ENCODE assay signal across 13 cellular contexts in genomic region chr2:235008584-235009044, GRCh38. TPM values are rescaled to one million over a fixed set of nuclear protein-coding genes. Genes with fewer than 3 reads are reported as not detected.
DNase-seq lines count a peak whose midpoint lies in the region; ATAC-seq and TF ChIP-seq lines count a peak whose summit lies in the region.
"Had no signal": no experiment of that assay in that cellular context is flagged by ENCODE, and none has a peak within 500 bp of the region (broad histone marks: within the 10 kb centered on the region; RNA-seq: fewer than 3 reads in every experiment).

No MANE protein-coding gene starts in this region.

- no peak overlapping the region for H3K4me2 ChIP-seq in SK-N-SH

- H3K9ac ChIP-seq in SK-N-SH, result no peak overlapping the region

- H3K4me1 ChIP-seq in lung (ENCODE audit: control insufficient read depth in 2 of 2, insufficient read depth in 2 of 2, low read length in 2 of 2) (peaks cover 0 to 21% of the 10 kb centered on the region in 2 donors), SK-N-SH (ENCODE audit: control insufficient read depth in 1 of 2, insufficient read depth in 2 of 2, low read depth in 1 of 2, low read length in 1 of 2) (peaks cover 0 to 55% of the 10 kb centered on the region in 2 experiments; a peak in 1 of 4 replicates), aorta (ENCODE audit: control insufficient read depth in 1 of 2, insufficient read depth in 2 of 2, low read length in 2 of 2) (no peaks in the 10 kb centered on the region)

- peak; percentile 45 for ATAC-seq in lung (ENCODE audit: insufficient read depth, low FRiP score)
- ATAC-seq in aorta (ENCODE audit: low FRiP score), result no peak
- ATAC-seq: activated CD8-positive, alpha-beta T cell treated with anti-CD3 and anti-CD28 coated beads, Interleukin-2, amount 10 ng/mL, durations not matched to agents 7 days and 5 days had no signal

- H3K36me3 ChIP-seq in WERI-Rb-1 (peaks cover 45% of the 10 kb centered on the region), lung (ENCODE audit: control insufficient read depth in 2 of 2, insufficient read depth in 2 of 2, low read length in 2 of 2) (no peaks in the 10 kb centered on the region), SK-N-SH (replicated peaks in 1 of 2; ENCODE audit: control insufficient read depth in 1 of 2, insufficient read depth in 2 of 2, low read length in 1 of 2) (peaks cover 6 to 8% of the 10 kb centered on the region in 2 experiments), aorta (ENCODE audit: control insufficient read depth in 1 of 2, insufficient read depth in 2 of 2, low read length in 1 of 2) (no peaks in the 10 kb centered on the region)

- no peak for TF ChIP-seq RAD21 in SK-N-SH (IDR thresholded peaks at IDR 0.05; ENCODE audit: low read length)

- H3K79me2 ChIP-seq in SK-N-SH (ENCODE audit: insufficient read depth), result peaks cover 98% of the 10 kb centered on the region

- intact Hi-C loops in aorta (cut with DNase I), result loop anchor here in 1 of 2 donors (5.0 kb wide), 1 partner anchor 99 kb away; no protein-coding TSS in a partner anchor

- CTCF ChIA-PET in SK-N-SH (lab: Yijun Ruan, JAX), result interaction anchor here (0.7 to 1.2 kb wide), 3 partner anchors 27 to 99 kb away, joined by 3 to 4 read pairs (median 3); no protein-coding TSS in a partner anchor

- no peak for TF ChIP-seq EP300 in SK-N-SH (IDR thresholded peaks at IDR 0.05; ENCODE audit: borderline replicate concordance in 1 of 2, low read depth in 1 of 2, low read length in 1 of 2)

- 69 to 82% methylated on average over 6 of the region's 6 CpGs for whole genome bisulfite sequencing in lung, 2 donors
- WGBS in SK-N-SH (ENCODE audit: low lambda C conversion rate), result 91% methylated on average over 6 of the region's 6 CpGs
- WGBS in aorta, 2 donors, result 82 to 83% methylated on average over 6 of the region's 6 CpGs

- H3K9me3 ChIP-seq in WERI-Rb-1 (ENCODE audit: severe bottlenecking) (no peaks in the 10 kb centered on the region), lung (ENCODE audit: control insufficient read depth in 2 of 2, insufficient read depth in 1 of 2, low read length in 1 of 2) (no peaks in the 10 kb centered on the region), SK-N-SH (no peaks in the 10 kb centered on the region), aorta (ENCODE audit: control insufficient read depth, low read length) (no peaks in the 10 kb centered on the region)

- POLR2A ChIA-PET in SK-N-SH (lab: Yijun Ruan, JAX), result no interaction called here

- peaks cover 40% of the 10 kb centered on the region for H4K20me1 ChIP-seq in SK-N-SH (ENCODE audit: insufficient read depth)

- DNase-seq in SIG-M5 treated with dmso at 0.1 percent for 504 hours (lab: John Stamatoyannopoulos, UW; ENCODE audit: unreplicated experiment) (peak; percentile 6), SIG-M5 (lab: John Stamatoyannopoulos, UW) (no peak), WERI-Rb-1 (peak; percentile 50), lung (ENCODE audit: low spot score) (no peak), ureter (ENCODE audit: low spot score) (peak; percentile 60), SK-N-SH (no peak), aorta (no peak), NCI-H1436 (lab: John Stamatoyannopoulos, UW) (no peak)
- DNase-seq: activated CD8-positive, alpha-beta T cell treated with anti-CD3 and anti-CD28 coated beads, Interleukin-2, amount 10 ng/mL, durations not matched to agents 7 days and 5 days; activated naive CD8-positive, alpha-beta T cell treated with anti-CD3 and anti-CD28 coated beads, Interleukin-2, amount 10 ng/mL, durations not matched to agents 7 days and 5 days; GF-D8; NCI-H69; stimulated activated naive CD4-positive, alpha-beta T cell had no signal

- TF ChIP-seq CTCF in WERI-Rb-1 (IDR thresholded peaks at IDR 0.05; ENCODE audit: low read depth, low read length) (no peak), lung (IDR thresholded peaks at IDR 0.05; ENCODE audit: control extremely low read depth, extremely low read depth) (no peak), SK-N-SH (IDR thresholded peaks at IDR 0.05) (no peak)

- H3F3A ChIP-seq in SK-N-SH (replicated peaks; ENCODE audit: insufficient read depth), result peaks cover 4% of the 10 kb centered on the region

- peak overlapping the region; percentile 90 for H3K27ac ChIP-seq in WERI-Rb-1
- H3K27ac ChIP-seq in lung (ENCODE audit: low read depth in 1 of 2, low read length in 1 of 2), result no peak overlapping the region
- no peak overlapping the region for H3K27ac ChIP-seq in SK-N-SH (ENCODE audit: low read depth in 2 of 2, low read length in 1 of 2)
- no peak overlapping the region for H3K27ac ChIP-seq in aorta (ENCODE audit: low read depth in 1 of 2, low read length in 2 of 2)

- H3K4me3 ChIP-seq in WERI-Rb-1 (ENCODE audit: low read depth, low read length) (no peak overlapping the region), lung (no peak overlapping the region), SK-N-SH (ENCODE audit: low read depth in 2 of 2, low read length in 1 of 2) (no peak overlapping the region), aorta (ENCODE audit: low read length in 2 of 2) (no peak overlapping the region)

- no peak overlapping the region for H2AFZ ChIP-seq in SK-N-SH (ENCODE audit: low read depth)

- H3K9me2 ChIP-seq in SK-N-SH, result no peaks in the 10 kb centered on the region

- H3K27me3 ChIP-seq in WERI-Rb-1 (ENCODE audit: insufficient read depth, low read depth, severe bottlenecking) (no peaks in the 10 kb centered on the region), lung (ENCODE audit: control insufficient read depth, insufficient read depth) (no peaks in the 10 kb centered on the region), SK-N-SH (ENCODE audit: insufficient read depth) (no peaks in the 10 kb centered on the region), aorta (ENCODE audit: control insufficient read depth in 1 of 2, insufficient read depth in 2 of 2, low read length in 1 of 2) (no peaks in the 10 kb centered on the region)

TF ChIP-seq in SK-N-SH, 30 proteins besides CTCF, POLR2A, EP300 and RAD21:
- TF ChIP-seq TAF1 (IDR thresholded peaks at IDR 0.05; ENCODE audit: borderline replicate concordance, low read depth, low read length), result no peak
- TF ChIP-seq FOXJ3 (CRISPR knock-in tag; IDR thresholded peaks at IDR 0.05), result no peak
TF ChIP-seq in SK-N-SH: peak in this region for 0.

RNA-seq across cellular contexts. Expression of gene SH3BP4, which starts 56.8 kb away (rescaled TPM):
- 10 to 100 TPM; 20.6 to 36.5 TPM for total RNA-seq in lung
- polyA plus RNA-seq in lung, result 10 to 100 TPM; 12.0 to 15.8 TPM
- 29.9 TPM for total RNA-seq in ureter
- 27.7 and 32.9 TPM in 2 replicates for polyA plus RNA-seq in SK-N-SH (2012; rRNA removed)
- polyA plus RNA-seq in SK-N-SH (2012; cell fraction: cytosol; rRNA removed), result 23.7 and 27.9 TPM in 2 replicates
- 28.8 and 35.9 TPM in 2 replicates for polyA plus RNA-seq in SK-N-SH (2012; cell fraction: nucleus; rRNA removed)
- total RNA-seq in aorta, result 10 to 100 TPM; 27.6 to 32.2 TPM
- 1 to 10 TPM; 4.5 to 5.1 TPM for polyA plus RNA-seq in aorta
- total RNA-seq: activated CD8-positive, alpha-beta T cell treated with anti-CD3 and anti-CD28 coated beads, Interleukin-2, amount 10 ng/mL, durations not matched to agents 7 days and 5 days had no signal

Comparison
In these comparisons a context has a peak if more than half of its experiments do, and no peak if none do; other contexts are left out.
1. DNase-seq: peak in SIG-M5 treated with dmso at 0.1 percent for 504 hours (single experiment), WERI-Rb-1 (single experiment) and ureter (single experiment); none in SIG-M5 (single experiment), lung (single experiment), SK-N-SH (single experiment), aorta (0 of 2) and NCI-H1436 (single experiment).